1 cellular context compared by ENCODE assay signal in the genomic region with DNA sequence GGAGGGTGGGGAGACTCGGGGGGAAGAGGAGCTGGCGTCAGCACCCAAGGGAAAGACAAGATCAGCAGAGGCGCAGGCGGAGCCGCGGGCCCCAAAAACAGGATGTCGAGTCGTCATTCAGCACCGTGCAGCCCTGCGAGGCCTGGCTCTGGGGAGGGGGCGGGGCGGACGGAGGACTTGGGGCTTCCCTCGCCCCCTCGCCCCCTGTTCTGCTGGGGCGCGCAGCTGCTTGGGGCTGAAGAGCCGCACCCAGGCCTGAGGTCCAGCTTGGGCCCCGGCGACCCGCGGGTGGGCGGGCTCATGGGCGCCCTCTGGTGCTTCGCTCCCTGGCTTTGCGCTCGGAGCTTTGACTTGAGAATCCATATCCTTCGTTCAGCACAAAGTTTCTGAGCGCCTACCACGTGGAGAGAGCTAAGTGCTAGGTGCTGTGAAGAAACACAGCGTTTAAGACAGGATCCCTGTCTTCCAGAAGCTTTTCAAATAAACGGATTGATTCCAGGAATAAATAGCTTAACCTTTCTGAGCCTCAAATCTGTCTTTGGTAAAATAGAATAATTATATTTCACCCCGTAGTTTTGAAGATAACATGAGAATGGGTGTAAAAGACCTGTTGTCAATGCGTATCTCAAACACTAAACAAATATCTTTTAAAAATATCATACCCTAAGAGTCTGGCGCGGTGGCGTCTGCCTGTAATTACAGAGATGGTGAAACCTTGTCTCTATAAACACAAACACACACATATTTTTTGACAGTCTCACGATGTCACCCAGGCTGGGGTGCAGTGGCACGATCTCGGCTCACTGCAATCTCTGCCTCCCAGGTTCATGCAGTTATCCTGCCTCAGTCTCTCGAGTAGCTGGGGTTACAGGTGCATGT.
A peak's percentile ranks its signal among the peaks of the same experiment; 100 is the strongest.
TF ChIP-seq lines count a peak whose summit lies in the region.

No MANE protein-coding gene starts in this region.

TF ChIP-seq in endothelial cell of umbilical vein, 7 proteins besides CTCF, POLR2A, EP300 and RAD21:
- TF ChIP-seq POLR2AphosphoS5 (IDR thresholded peaks at IDR 0.05; ENCODE audit: insufficient read depth, low read depth, low read length) = peak; percentile 72
- TF ChIP-seq JUN (IDR thresholded peaks at IDR 0.05; ENCODE audit: borderline replicate concordance, insufficient read depth, insufficient read length, low read depth) = no peak
- TF ChIP-seq, protein P1, sequence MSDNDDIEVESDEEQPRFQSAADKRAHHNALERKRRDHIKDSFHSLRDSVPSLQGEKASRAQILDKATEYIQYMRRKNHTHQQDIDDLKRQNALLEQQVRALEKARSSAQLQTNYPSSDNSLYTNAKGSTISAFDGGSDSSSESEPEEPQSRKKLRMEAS (IDR thresholded peaks at IDR 0.05; ENCODE audit: insufficient read depth, insufficient read length) = peak; percentile 78
